8 cellular contexts compared by ENCODE assay signal in genomic region chr9:64016845-64017406, GRCh38.
DNase-seq lines count a peak whose midpoint lies in the region; ATAC-seq and TF ChIP-seq lines count a peak whose summit lies in the region.
"Not testable (repeated sequence)": the region's sequence is repeated elsewhere in the genome, so short reads cannot be mapped to it uniquely, and the experiment has no call there.

No MANE protein-coding gene starts in this region.

- TF ChIP-seq CTCF in BJ (IDR thresholded peaks at IDR 0.05; ENCODE audit: insufficient read depth, low read depth, low read length); activated CD8-positive, alpha-beta T cell treated with anti-CD3 and anti-CD28 coated beads for 36 hours (IDR thresholded peaks at IDR 0.05); fibroblast of villous mesenchyme (IDR thresholded peaks at IDR 0.05; ENCODE audit: insufficient read depth, low read depth, low read length); osteoblast (IDR thresholded peaks at IDR 0.05; ENCODE audit: extremely low read depth, low read depth, low read length): not testable (repeated sequence)

- peak; percentile 93 for ATAC-seq in GM19397 (IDR thresholded peaks at IDR 0.05; ENCODE audit: unreplicated experiment)
- not testable (repeated sequence) for ATAC-seq in activated CD8-positive, alpha-beta T cell treated with anti-CD3 and anti-CD28 coated beads for 36 hours; activated naive CD8-positive, alpha-beta T cell treated with anti-CD3 and anti-CD28 coated beads, Interleukin-2, amount 50 U/mL, for 24 hours

- not testable (repeated sequence) for H3K4me1 ChIP-seq in NT2/D1 (ENCODE audit: insufficient read depth, insufficient read length); osteoblast (ENCODE audit: insufficient read depth, low read length)

- peak overlapping the region; percentile 90 for H3K9ac ChIP-seq in NT2/D1 (ENCODE audit: insufficient read length, low read depth)

- not testable (repeated sequence) for H4K20me1 ChIP-seq in osteoblast (ENCODE audit: insufficient read depth, low read length)

- H3K4me2 ChIP-seq in osteoblast (ENCODE audit: insufficient read depth, low read length): peak overlapping the region; percentile 23

- H3K4me3 ChIP-seq in BJ (ENCODE audit: low read depth, low read length) (peak overlapping the region; percentile 25), NT2/D1 (ENCODE audit: insufficient read length, low read depth) (peak overlapping the region; percentile 80), fibroblast of villous mesenchyme (ENCODE audit: low read depth, low read length) (peak overlapping the region; percentile 68), osteoblast (ENCODE audit: insufficient read depth, low read length) (peak overlapping the region; percentile 66)

- H3K36me3 Mint-ChIP-seq in activated CD8-positive, alpha-beta T cell treated with anti-CD3 and anti-CD28 coated beads for 36 hours (ENCODE audit: low read depth); activated naive CD8-positive, alpha-beta T cell treated with anti-CD3 and anti-CD28 coated beads, Interleukin-2, amount 50 U/mL, for 24 hours (ENCODE audit: low read depth): not testable (repeated sequence)

- not testable (repeated sequence) for H3K36me3 ChIP-seq in BJ (ENCODE audit: control insufficient read depth, insufficient read depth, low read length); NT2/D1 (ENCODE audit: insufficient read depth, insufficient read length, low read length); osteoblast (ENCODE audit: insufficient read depth, low read length)

- CTCF ChIA-PET in BJ (lab: Yijun Ruan, JAX); activated CD8-positive, alpha-beta T cell treated with anti-CD3 and anti-CD28 coated beads for 36 hours (lab: Charles Lee): not testable (repeated sequence)

- H3K9me3 ChIP-seq in NT2/D1 (ENCODE audit: insufficient read depth, low read length); osteoblast (ENCODE audit: low read depth, low read length): not testable (repeated sequence)

- not testable (repeated sequence) for H3K27ac Mint-ChIP-seq in activated CD8-positive, alpha-beta T cell treated with anti-CD3 and anti-CD28 coated beads for 36 hours
- H3K27ac Mint-ChIP-seq in activated naive CD8-positive, alpha-beta T cell treated with anti-CD3 and anti-CD28 coated beads, Interleukin-2, amount 50 U/mL, for 24 hours: peak overlapping the region; percentile 46

- POLR2A ChIA-PET in BJ (lab: Charles Lee); activated CD8-positive, alpha-beta T cell treated with anti-CD3 and anti-CD28 coated beads for 36 hours (lab: Charles Lee): not testable (repeated sequence)

- intact Hi-C loops in activated CD8-positive, alpha-beta T cell treated with anti-CD3 and anti-CD28 coated beads for 36 hours (cut with micrococcal nuclease): not testable (repeated sequence)

- peak overlapping the region; percentile 15 for H3K4me3 Mint-ChIP-seq in activated CD8-positive, alpha-beta T cell treated with anti-CD3 and anti-CD28 coated beads for 36 hours
- H3K4me3 Mint-ChIP-seq in activated naive CD8-positive, alpha-beta T cell treated with anti-CD3 and anti-CD28 coated beads, Interleukin-2, amount 50 U/mL, for 24 hours: peak overlapping the region; percentile 69

- not testable (repeated sequence) for H3K79me2 ChIP-seq in osteoblast (ENCODE audit: insufficient read depth, low read length)

- H3K27ac ChIP-seq in osteoblast (ENCODE audit: low read depth, low read length): not testable (repeated sequence)

- not testable (repeated sequence) for DNase-seq in BJ (ENCODE audit: low read depth); activated CD8-positive, alpha-beta T cell treated with anti-CD3 and anti-CD28 coated beads for 36 hours; osteoblast (ENCODE audit: insufficient read length, low spot score, missing footprints)
- DNase-seq in NT2/D1 (ENCODE audit: low read depth, low spot score) (peak; percentile 72), fibroblast of villous mesenchyme (ENCODE audit: low read depth) (peak; percentile 57), stromal cell of bone marrow (ENCODE audit: low read depth) (peak; percentile 9)
- DNase-seq in activated naive CD8-positive, alpha-beta T cell treated with anti-CD3 and anti-CD28 coated beads, Interleukin-2, amount 50 U/mL, for 24 hours: peak; percentile 39

- peak overlapping the region; percentile 47 for H2AFZ ChIP-seq in osteoblast (ENCODE audit: low read length)

- not testable (repeated sequence) for H3K27me3 ChIP-seq in BJ (ENCODE audit: control insufficient read depth, insufficient read depth, low read length); NT2/D1 (ENCODE audit: insufficient read depth, insufficient read length); osteoblast (ENCODE audit: insufficient read depth, low read length)

- not testable (repeated sequence) for H3K4me1 Mint-ChIP-seq in activated CD8-positive, alpha-beta T cell treated with anti-CD3 and anti-CD28 coated beads for 36 hours (ENCODE audit: low read depth); activated naive CD8-positive, alpha-beta T cell treated with anti-CD3 and anti-CD28 coated beads, Interleukin-2, amount 50 U/mL, for 24 hours

- not testable (repeated sequence) for H3K27me3 Mint-ChIP-seq in activated CD8-positive, alpha-beta T cell treated with anti-CD3 and anti-CD28 coated beads for 36 hours; activated naive CD8-positive, alpha-beta T cell treated with anti-CD3 and anti-CD28 coated beads, Interleukin-2, amount 50 U/mL, for 24 hours

- not testable (repeated sequence) for H3K9me3 Mint-ChIP-seq in activated CD8-positive, alpha-beta T cell treated with anti-CD3 and anti-CD28 coated beads for 36 hours; activated naive CD8-positive, alpha-beta T cell treated with anti-CD3 and anti-CD28 coated beads, Interleukin-2, amount 50 U/mL, for 24 hours

Comparison
In these comparisons a context has a peak if more than half of its experiments do, and no peak if none do; other contexts are left out.
1. H3K4me3 ChIP-seq: peak in every context shown above with its lines; median percentile 80 in NT2/D1; 68 in fibroblast of villous mesenchyme; 66 in osteoblast; 25 in BJ.